ENCODE assay signal across 12 cellular contexts in the genomic region with DNA sequence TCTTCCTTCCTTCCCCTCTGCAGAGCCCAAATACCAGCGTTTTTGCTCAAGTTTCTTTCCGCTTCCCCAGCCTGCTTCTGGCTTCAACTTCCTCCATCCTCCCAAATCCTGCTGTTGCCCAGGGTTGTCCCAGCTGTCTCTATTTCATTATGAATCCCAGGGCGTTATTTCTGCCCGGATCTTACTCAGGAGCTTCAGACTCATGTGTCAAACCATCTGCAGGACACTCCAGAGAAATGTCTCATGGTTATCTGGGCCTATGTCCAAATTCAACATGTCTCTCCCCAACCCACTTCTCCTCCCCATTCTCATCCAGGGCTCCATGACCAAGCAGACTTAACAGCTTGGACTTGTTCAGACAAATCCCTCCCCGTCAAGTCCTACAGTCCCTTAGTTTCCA. TPM values are rescaled to one million over a fixed set of nuclear protein-coding genes. Genes with fewer than 3 reads are reported as not detected.
A peak's percentile ranks its signal among the peaks of the same experiment; 100 is the strongest.
DNase-seq lines count a peak whose midpoint lies in the region; ATAC-seq and TF ChIP-seq lines count a peak whose summit lies in the region.
"Had no signal": no experiment of that assay in that cellular context is flagged by ENCODE, and none has a peak within 500 bp of the region (broad histone marks: within the 10 kb centered on the region; RNA-seq: fewer than 3 reads in every experiment).

No MANE protein-coding gene starts in this region.

- H3K9me3 Mint-ChIP-seq in nephron: peaks cover 7% of the 10 kb centered on the region
- H3K9me3 Mint-ChIP-seq in endodermal cell: peaks cover 23% of the 10 kb centered on the region
- peaks cover 5% of the 10 kb centered on the region for H3K9me3 Mint-ChIP-seq in stimulated activated memory B cell treated with anti-CD40 and anti-IgM and Interleukin-4, amounts not matched to agents 10 μg/mL and 1 μg/mL and 100 μg/mL, for 72 hours
- H3K9me3 Mint-ChIP-seq: activated CD4-positive, alpha-beta T cell treated with anti-CD3 and anti-CD28 coated beads, Interleukin-2, amount 10 ng/mL, durations not matched to agents 24 days and 14 days had no signal

- peak overlapping the region; percentile 69 for H3K27ac ChIP-seq in fibroblast of lung (ENCODE audit: insufficient read depth, low read length)
- H3K27ac ChIP-seq in endodermal cell (ENCODE audit: low read depth, low read length): no peak overlapping the region

- no peaks in the 10 kb centered on the region for H4K20me1 ChIP-seq in fibroblast of lung (ENCODE audit: control insufficient read depth, extremely low read depth, insufficient read depth, low read length)

- 84 to 95% methylated on average over 4 to 5 of the region's 5 CpGs for WGBS in endodermal cell (ENCODE audit: insufficient coverage in 1 of 2, insufficient read length in 1 of 2), 2 experiments

- ATAC-seq in stimulated activated memory B cell treated with anti-CD40 and anti-IgM and Interleukin-4, amounts not matched to agents 10 μg/mL and 1 μg/mL and 100 μg/mL, for 72 hours: no peak
- ATAC-seq in GM19023 (IDR thresholded peaks at IDR 0.05; ENCODE audit: unreplicated experiment): no peak
- ATAC-seq: GM12878 had no signal

- peak; percentile 87 for DNase-seq in AG20443 (ENCODE audit: low spot score)
- peak; percentile 93 for DNase-seq in RPMI7951 (ENCODE audit: low read depth)
- peak; percentile 92 to 93 for DNase-seq in fibroblast of lung (ENCODE audit: low read depth in 2 of 2)
- no peak for DNase-seq in endodermal cell
- no peak for DNase-seq in LoVo (ENCODE audit: low spot score)
- DNase-seq: activated CD4-positive, alpha-beta T cell treated with anti-CD3 and anti-CD28 coated beads, Interleukin-2, amount 10 ng/mL, durations not matched to agents 24 days and 14 days; CD4-positive, alpha-beta memory T cell; NCI-H2107 had no signal

- peak overlapping the region; percentile 4 for H3K4me2 ChIP-seq in fibroblast of lung (ENCODE audit: extremely low read depth, insufficient read depth, low read length)

- H3K36me3 Mint-ChIP-seq in nephron (ENCODE audit: low read depth) (peaks cover 4% of the 10 kb centered on the region), endodermal cell (ENCODE audit: low read depth) (peaks cover 4% of the 10 kb centered on the region)
- H3K36me3 Mint-ChIP-seq in stimulated activated memory B cell treated with anti-CD40 and anti-IgM and Interleukin-4, amounts not matched to agents 10 μg/mL and 1 μg/mL and 100 μg/mL, for 72 hours: peaks cover 5% of the 10 kb centered on the region
- H3K36me3 Mint-ChIP-seq: CD4-positive, alpha-beta memory T cell had no signal

- no peak overlapping the region for H3K4me3 Mint-ChIP-seq in nephron
- no peak overlapping the region for H3K4me3 Mint-ChIP-seq in endodermal cell
- H3K4me3 Mint-ChIP-seq in stimulated activated memory B cell treated with anti-CD40 and anti-IgM and Interleukin-4, amounts not matched to agents 10 μg/mL and 1 μg/mL and 100 μg/mL, for 72 hours: no peak overlapping the region
- H3K4me3 Mint-ChIP-seq: activated CD4-positive, alpha-beta T cell treated with anti-CD3 and anti-CD28 coated beads, Interleukin-2, amount 10 ng/mL, durations not matched to agents 24 days and 14 days; CD4-positive, alpha-beta memory T cell had no signal

- H3K27me3 ChIP-seq in fibroblast of lung (ENCODE audit: control insufficient read depth, insufficient read depth, low read length): no peaks in the 10 kb centered on the region
- no peaks in the 10 kb centered on the region for H3K27me3 ChIP-seq in endodermal cell (ENCODE audit: control insufficient read depth, insufficient read depth, low read length, poor library complexity, severe bottlenecking)

- peak overlapping the region; percentile 85 to 90 (median 87) for H3K27ac Mint-ChIP-seq in nephron
- H3K27ac Mint-ChIP-seq in endodermal cell: no peak overlapping the region
- no peak overlapping the region for H3K27ac Mint-ChIP-seq in stimulated activated memory B cell treated with anti-CD40 and anti-IgM and Interleukin-4, amounts not matched to agents 10 μg/mL and 1 μg/mL and 100 μg/mL, for 72 hours
- H3K27ac Mint-ChIP-seq: activated CD4-positive, alpha-beta T cell treated with anti-CD3 and anti-CD28 coated beads, Interleukin-2, amount 10 ng/mL, durations not matched to agents 24 days and 14 days; CD4-positive, alpha-beta memory T cell had no signal

- H3K4me1 ChIP-seq in fibroblast of lung (ENCODE audit: control insufficient read depth, extremely low read depth, insufficient read depth, low read length) (peaks cover 20% of the 10 kb centered on the region), endodermal cell (ENCODE audit: control insufficient read depth, insufficient read depth, low read length) (peaks cover 10% of the 10 kb centered on the region)

- H3K4me3 ChIP-seq in fibroblast of lung (replicated peaks in 1 of 4; ENCODE audit: control extremely low read depth in 1 of 4, insufficient read depth in 1 of 4, low read depth in 3 of 4, low read length in 4 of 4): no peak overlapping the region
- no peak overlapping the region for H3K4me3 ChIP-seq in endodermal cell (ENCODE audit: low read length)
- H3K4me3 ChIP-seq: GM12878 had no signal

- peaks cover 11% of the 10 kb centered on the region for H3K4me1 Mint-ChIP-seq in nephron
- H3K4me1 Mint-ChIP-seq in endodermal cell: peaks cover 28% of the 10 kb centered on the region
- H3K4me1 Mint-ChIP-seq in stimulated activated memory B cell treated with anti-CD40 and anti-IgM and Interleukin-4, amounts not matched to agents 10 μg/mL and 1 μg/mL and 100 μg/mL, for 72 hours: peaks cover 9% of the 10 kb centered on the region
- H3K4me1 Mint-ChIP-seq: activated CD4-positive, alpha-beta T cell treated with anti-CD3 and anti-CD28 coated beads, Interleukin-2, amount 10 ng/mL, durations not matched to agents 24 days and 14 days; CD4-positive, alpha-beta memory T cell had no signal

- H3K9me3 ChIP-seq in fibroblast of lung (ENCODE audit: control insufficient read depth, insufficient read depth, low read depth, low read length) (no peaks in the 10 kb centered on the region), endodermal cell (ENCODE audit: control insufficient read depth, low read length) (peaks cover 22% of the 10 kb centered on the region)

- H3K79me2 ChIP-seq in fibroblast of lung (ENCODE audit: control insufficient read depth, insufficient read depth, low read length): peaks cover 91% of the 10 kb centered on the region

- peak overlapping the region; percentile 60 for H2AFZ ChIP-seq in fibroblast of lung (ENCODE audit: low read length)

- H3K9ac ChIP-seq in fibroblast of lung (ENCODE audit: insufficient read depth, low read length) (no peak overlapping the region), endodermal cell (ENCODE audit: extremely low read depth, low read length, poor library complexity, severe bottlenecking) (no peak overlapping the region)

- H3K36me3 ChIP-seq in fibroblast of lung (ENCODE audit: control insufficient read depth, insufficient read depth, low read length) (peaks cover 6% of the 10 kb centered on the region), endodermal cell (ENCODE audit: control insufficient read depth, insufficient read depth, low read length) (no peaks in the 10 kb centered on the region)

- TF ChIP-seq CTCF in fibroblast of lung (conservative IDR thresholded peaks at IDR 0.05 in 1 of 2, IDR thresholded peaks at IDR 0.05 in 1 of 2; ENCODE audit: low read depth in 1 of 2, low read length in 2 of 2) (no peak), nephron (IDR thresholded peaks at IDR 0.05; ENCODE audit: unreplicated experiment in 3 of 3) (no peak), endodermal cell (conservative IDR thresholded peaks at IDR 0.05) (no peak)

- H3K27me3 Mint-ChIP-seq in nephron (ENCODE audit: low read depth) (peaks cover 12% of the 10 kb centered on the region), endodermal cell (ENCODE audit: insufficient read depth) (peaks cover 47% of the 10 kb centered on the region)
- no peaks in the 10 kb centered on the region for H3K27me3 Mint-ChIP-seq in stimulated activated memory B cell treated with anti-CD40 and anti-IgM and Interleukin-4, amounts not matched to agents 10 μg/mL and 1 μg/mL and 100 μg/mL, for 72 hours
- H3K27me3 Mint-ChIP-seq: activated CD4-positive, alpha-beta T cell treated with anti-CD3 and anti-CD28 coated beads, Interleukin-2, amount 10 ng/mL, durations not matched to agents 24 days and 14 days had no signal

RNA-seq across cellular contexts. Expression of gene ARHGAP22, which starts 15.6 kb away (rescaled TPM):
- 20.7 and 31.0 TPM in 2 replicates for total RNA-seq in RPMI7951 (2014; rRNA removed; shearing (Covaris generic))
- total RNA-seq in fibroblast of lung: 21.3 and 75.5 TPM in 2 replicates
- polyA plus RNA-seq in fibroblast of lung: 10.4 and 21.2 TPM in 2 replicates
- 18.2 and 48.9 TPM in 2 replicates for polyA plus RNA-seq in fibroblast of lung (2012)
- polyA minus RNA-seq in fibroblast of lung (ENCODE audit: low replicate concordance): 14.3 and 15.6 TPM in 2 replicates
- total RNA-seq in endodermal cell: 10 to 100 TPM; 10.3 to 14.1 TPM
- polyA plus RNA-seq in endodermal cell (2013, experiment 1 of 2): 1.8 TPM
- polyA plus RNA-seq in endodermal cell (2013, experiment 2 of 2): 1.3 TPM
- total RNA-seq: activated CD4-positive, alpha-beta T cell treated with anti-CD3 and anti-CD28 coated beads, Interleukin-2, amount 10 ng/mL, durations not matched to agents 24 days and 14 days had no signal
- polyA plus RNA-seq: CD4-positive, alpha-beta memory T cell had no signal

Comparison
In these comparisons a context has a peak if more than half of its experiments do, and no peak if none do; other contexts are left out.
1. DNase-seq: peak in AG20443 (single experiment), RPMI7951 (single experiment) and fibroblast of lung (2 of 2); none in endodermal cell (single experiment) and LoVo (single experiment).
2. H3K27ac Mint-ChIP-seq: peak in nephron (3 of 3); none in endodermal cell (single experiment) and stimulated activated memory B cell treated with anti-CD40 and anti-IgM and Interleukin-4, amounts not matched to agents 10 μg/mL and 1 μg/mL and 100 μg/mL, for 72 hours (single experiment).